Comparison of ENCODE assay signal across 6 cellular contexts in the genomic region with DNA sequence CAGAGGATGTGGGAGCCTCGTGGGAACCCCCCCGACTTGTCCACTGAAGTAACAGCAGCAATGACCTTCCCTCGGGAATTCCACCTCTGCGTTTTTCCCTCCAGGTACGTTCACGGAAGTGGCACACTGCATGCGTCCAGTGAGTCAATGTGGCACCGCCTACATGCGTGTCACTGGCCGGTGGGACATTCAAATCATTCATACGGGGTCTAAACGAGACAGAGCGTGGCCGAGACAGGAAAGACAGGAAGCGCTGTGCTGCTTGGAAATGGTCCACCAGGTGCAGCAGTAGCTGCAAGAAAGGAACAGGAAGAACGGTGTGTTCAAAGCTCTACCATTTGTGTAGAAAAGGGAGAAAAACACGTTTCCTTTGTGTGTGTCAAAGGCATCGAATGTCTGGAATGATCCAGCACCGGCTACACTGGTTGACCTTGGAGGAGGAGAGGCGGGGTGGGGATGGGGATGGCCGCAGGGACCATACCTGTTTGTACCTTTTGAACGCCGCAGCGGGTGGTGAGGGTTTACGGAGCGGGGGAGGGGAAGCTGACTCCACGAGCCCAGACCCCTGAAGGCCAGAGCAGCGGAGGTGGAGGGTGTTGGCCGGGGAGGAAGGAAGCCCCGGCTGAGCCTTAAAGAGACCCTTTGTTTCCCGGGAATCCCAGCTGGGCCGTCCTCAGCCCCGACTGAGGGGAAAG. TPM values are rescaled to one million over a fixed set of nuclear protein-coding genes. Genes with fewer than 3 reads are reported as not detected.
DNase-seq lines count a peak whose midpoint lies in the region; ATAC-seq and TF ChIP-seq lines count a peak whose summit lies in the region.

No MANE protein-coding gene starts in this region.

- DNase-seq in G401 (ENCODE audit: low spot score) (peak; percentile 52), left ventricle myocardium superior (peak; percentile 31), suprapubic skin (ENCODE audit: low spot score in 2 of 2) (peak in 1 of 2 donors; percentile 68), EL (no peak)

- peak overlapping the region; percentile 87 for H3K27ac ChIP-seq in suprapubic skin

- H3K9me3 Mint-ChIP-seq in T-helper 1 cell treated with Interleukin-12 subunit alpha and Interleukin-12 subunit beta and Interleukin-4 antibody, amounts not matched to agents 30 μg/mL and 1 μg/mL, for 36 hours, result no peaks in the 10 kb centered on the region

- H3K4me3 ChIP-seq in suprapubic skin, result peak overlapping the region; percentile 94

- peak overlapping the region; percentile 12 for H3K27ac Mint-ChIP-seq in T-helper 1 cell treated with Interleukin-12 subunit alpha and Interleukin-12 subunit beta and Interleukin-4 antibody, amounts not matched to agents 30 μg/mL and 1 μg/mL, for 36 hours

- no peaks in the 10 kb centered on the region for H3K36me3 ChIP-seq in suprapubic skin

- peaks cover 1% of the 10 kb centered on the region for H3K36me3 Mint-ChIP-seq in T-helper 1 cell treated with Interleukin-12 subunit alpha and Interleukin-12 subunit beta and Interleukin-4 antibody, amounts not matched to agents 30 μg/mL and 1 μg/mL, for 36 hours (ENCODE audit: low read depth)

- no peak for TF ChIP-seq EP300 in suprapubic skin (IDR thresholded peaks at IDR 0.05)

- H3K9me3 ChIP-seq in suprapubic skin, result no peaks in the 10 kb centered on the region

- in situ Hi-C loops in G401 (cut with HindIII; ENCODE audit: low sequenced_read_pairs), result no loop called here

- ATAC-seq in left ventricle myocardium superior, result no peak
- no peak for ATAC-seq in HG02623 (IDR thresholded peaks at IDR 0.05; ENCODE audit: unreplicated experiment)

- peaks cover 53% of the 10 kb centered on the region for H3K4me1 ChIP-seq in suprapubic skin

- H3K27me3 Mint-ChIP-seq in T-helper 1 cell treated with Interleukin-12 subunit alpha and Interleukin-12 subunit beta and Interleukin-4 antibody, amounts not matched to agents 30 μg/mL and 1 μg/mL, for 36 hours (ENCODE audit: low read depth), result peaks cover 9% of the 10 kb centered on the region

- H3K27me3 ChIP-seq in suprapubic skin, result no peaks in the 10 kb centered on the region

- 35% methylated on average over 31 of the region's 33 CpGs for WGBS in suprapubic skin

- no peak for TF ChIP-seq CTCF in suprapubic skin (IDR thresholded peaks at IDR 0.05)

- H3K4me3 Mint-ChIP-seq in T-helper 1 cell treated with Interleukin-12 subunit alpha and Interleukin-12 subunit beta and Interleukin-4 antibody, amounts not matched to agents 30 μg/mL and 1 μg/mL, for 36 hours, result peak overlapping the region; percentile 85

- TF ChIP-seq POLR2A in suprapubic skin (IDR thresholded peaks at IDR 0.05), result no peak

- intact Hi-C loops in left ventricle myocardium superior (cut with micrococcal nuclease), result no loop called here

- peaks cover 9% of the 10 kb centered on the region for H3K4me1 Mint-ChIP-seq in T-helper 1 cell treated with Interleukin-12 subunit alpha and Interleukin-12 subunit beta and Interleukin-4 antibody, amounts not matched to agents 30 μg/mL and 1 μg/mL, for 36 hours (ENCODE audit: low read depth)

RNA-seq across cellular contexts. Expression of a gene that starts 1.7 kb away (rescaled TPM):
- total RNA-seq in G401 (2014; rRNA removed; shearing (Covaris generic)), result 53.0 and 60.8 TPM in 2 replicates
- total RNA-seq in left ventricle myocardium superior (34.2 TPM), suprapubic skin (10 to 100 TPM; 12.6 to 19.3 (median 15.5) TPM)

RNA-seq across cellular contexts. Expression of a gene that starts 13.1 kb away (rescaled TPM):
- 250 and 260 TPM in 2 replicates for total RNA-seq in G401 (2014; rRNA removed; shearing (Covaris generic))
- 77.2 TPM for total RNA-seq in left ventricle myocardium superior
- total RNA-seq in suprapubic skin, result 10 to 100 TPM; 40.9 to 66.7 (median 52.7) TPM

RNA-seq across cellular contexts. Expression of a gene that starts 13.5 kb away (rescaled TPM):
- 312 and 362 TPM in 2 replicates for total RNA-seq in G401 (2014; rRNA removed; shearing (Covaris generic))
- total RNA-seq in left ventricle myocardium superior (89.2 TPM), suprapubic skin (10 to 100 TPM; 25.3 to 29.9 (median 27.7) TPM)

RNA-seq across cellular contexts. Expression of a gene that starts 18.2 kb away (rescaled TPM):
- total RNA-seq in G401 (2014; rRNA removed; shearing (Covaris generic)), result 13.0 and 13.7 TPM in 2 replicates
- 9.8 TPM for total RNA-seq in left ventricle myocardium superior
- total RNA-seq in suprapubic skin, result 10 to 100 TPM in 3 of 4 donors, 1 to 10 TPM in 1; 9.1 to 23.4 (median 12.3) TPM

RNA-seq across cellular contexts. Expression of a gene that starts 30.9 kb away (rescaled TPM):
- 45.5 and 46.3 TPM in 2 replicates for total RNA-seq in G401 (2014; rRNA removed; shearing (Covaris generic))
- 14.4 TPM for total RNA-seq in left ventricle myocardium superior
- total RNA-seq in suprapubic skin, result 10 to 100 TPM; 34.3 to 38.4 (median 37.2) TPM
